ENCODE assay signal across 1 cellular context in genomic region chr11:18000760-18001159, GRCh38.
TF ChIP-seq lines count a peak whose summit lies in the region.

No MANE protein-coding gene starts in this region.

TF ChIP-seq in HepG2, 621 proteins besides CTCF, POLR2A, EP300 and RAD21 (continued from another document and continues in another):
- TF ChIP-seq KIAA2018 (CRISPR knock-in tag; IDR thresholded peaks at IDR 0.05; ENCODE audit: borderline replicate concordance) (no peak), RNF219 (CRISPR knock-in tag; IDR thresholded peaks at IDR 0.05) (no peak), ZBTB44 (CRISPR knock-in tag; IDR thresholded peaks at IDR 0.05) (no peak), SPEN (CRISPR knock-in tag; IDR thresholded peaks at IDR 0.05; ENCODE audit: low read depth) (no peak), ZNF678 (CRISPR knock-in tag; IDR thresholded peaks at IDR 0.05) (no peak), TEF (CRISPR knock-in tag; IDR thresholded peaks at IDR 0.05) (no peak), ZNF563 (CRISPR knock-in tag; IDR thresholded peaks at IDR 0.05) (no peak), ZNF552 (CRISPR knock-in tag; IDR thresholded peaks at IDR 0.05; ENCODE audit: borderline replicate concordance) (no peak), ZNF547 (CRISPR knock-in tag; IDR thresholded peaks at IDR 0.05) (no peak), NFE2L2 (IDR thresholded peaks at IDR 0.05; ENCODE audit: low read length) (no peak), ZBTB20 (CRISPR knock-in tag; IDR thresholded peaks at IDR 0.05; ENCODE audit: borderline replicate concordance, low read depth) (no peak; the same call in 1 of the 2 replicates), POLR2AphosphoS2 (IDR thresholded peaks at IDR 0.05; ENCODE audit: low read depth, low read length) (no peak), ZNF83 (CRISPR knock-in tag; IDR thresholded peaks at IDR 0.05; ENCODE audit: borderline replicate concordance) (no peak), U2AF1 (optimal IDR thresholded peaks at IDR 0.05; ENCODE audit: low read depth, low read length) (no peak), RFX3 (CRISPR knock-in tag; IDR thresholded peaks at IDR 0.05) (no peak), SRSF9 (IDR thresholded peaks at IDR 0.05; ENCODE audit: borderline replicate concordance, insufficient read depth, low read depth, low read length, poor library complexity, severe bottlenecking) (no peak), SP140L (CRISPR knock-in tag; IDR thresholded peaks at IDR 0.05; ENCODE audit: borderline replicate concordance) (no peak), HNF4G (IDR thresholded peaks at IDR 0.05; ENCODE audit: borderline replicate concordance, low read depth, low read length) (peak; percentile 32; the same call in 1 of the 2 replicates), HNF4G (CRISPR knock-in tag; IDR thresholded peaks at IDR 0.05; ENCODE audit: borderline replicate concordance, low read depth) (no peak; the same call in 1 of the 2 replicates), KAT2B (IDR thresholded peaks at IDR 0.05; ENCODE audit: borderline replicate concordance, low read depth, low read length) (no peak), ZNF138 (CRISPR knock-in tag; IDR thresholded peaks at IDR 0.05; ENCODE audit: low read depth) (no peak), TOPORS (CRISPR knock-in tag; IDR thresholded peaks at IDR 0.05) (0 out of 2 replicates have a peak, but pooled peaks have one; percentile 23), ELK4 (CRISPR knock-in tag; IDR thresholded peaks at IDR 0.05; ENCODE audit: borderline replicate concordance) (no peak), AHR (CRISPR knock-in tag; IDR thresholded peaks at IDR 0.05) (no peak), ZC3H13 (CRISPR knock-in tag; IDR thresholded peaks at IDR 0.05) (no peak), CBX5 (CRISPR knock-in tag; IDR thresholded peaks at IDR 0.05; ENCODE audit: borderline replicate concordance) (peak; percentile 57; the same call in 1 of the 2 replicates), MYC (CRISPR knock-in tag; IDR thresholded peaks at IDR 0.05; ENCODE audit: borderline replicate concordance) (no peak), E2F2 (CRISPR knock-in tag; IDR thresholded peaks at IDR 0.05; ENCODE audit: borderline replicate concordance) (no peak), ZNF350 (CRISPR knock-in tag; IDR thresholded peaks at IDR 0.05; ENCODE audit: borderline replicate concordance, low read depth) (no peak), REST (IDR thresholded peaks at IDR 0.05; ENCODE audit: borderline replicate concordance in 1 of 2, low read depth in 1 of 2, low read length in 2 of 2) (no peak), ZMAT5 (CRISPR knock-in tag; IDR thresholded peaks at IDR 0.05; ENCODE audit: borderline replicate concordance, low read depth) (no peak), GRHL1 (CRISPR knock-in tag; conservative IDR thresholded peaks at IDR 0.05) (no peak), TCF7 (IDR thresholded peaks at IDR 0.05; ENCODE audit: low read depth) (peak; percentile 68), ZNF44 (CRISPR knock-in tag; IDR thresholded peaks at IDR 0.05) (no peak)
